In the genomic region with DNA sequence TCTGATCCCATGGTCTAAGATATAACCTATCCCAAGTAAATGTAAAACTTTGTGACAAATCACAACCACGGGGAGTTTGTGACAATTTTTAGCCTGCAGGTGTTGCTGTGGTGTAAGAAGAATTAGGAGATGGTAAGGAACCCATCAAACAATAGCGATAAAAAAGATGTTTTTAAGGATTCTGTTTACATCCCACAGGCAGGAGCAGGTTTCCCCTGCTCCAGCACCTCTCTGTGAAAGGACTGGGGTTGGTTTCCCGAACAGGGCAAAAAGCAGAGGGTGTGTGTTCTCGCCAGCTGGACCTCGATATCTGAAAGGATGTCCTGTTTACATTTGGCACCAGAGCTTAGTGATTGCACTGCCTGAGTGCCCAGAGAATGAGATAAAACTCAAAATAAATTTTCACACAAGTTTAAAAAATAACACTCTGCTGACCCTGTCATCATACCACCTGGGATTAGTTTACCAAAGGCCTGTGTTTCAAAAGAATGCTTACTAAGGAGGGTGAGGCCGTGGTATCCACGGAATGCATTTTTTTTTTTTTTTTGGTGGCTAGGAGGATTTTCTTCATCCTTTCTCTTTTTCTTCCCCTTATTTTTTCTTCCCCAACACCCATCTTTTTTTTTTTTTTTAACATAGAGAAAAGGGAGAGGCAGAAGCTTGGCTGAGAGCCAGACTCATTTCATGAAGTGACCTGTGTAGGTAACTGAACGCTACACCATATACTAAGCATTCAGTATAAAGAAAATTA, we compare ENCODE assay signal across 11 cellular contexts.
A peak's percentile ranks its signal among the peaks of the same experiment; 100 is the strongest.
DNase-seq lines count a peak whose midpoint lies in the region; ATAC-seq and TF ChIP-seq lines count a peak whose summit lies in the region.
"Had no signal": no experiment of that assay in that cellular context is flagged by ENCODE, and none has a peak within 500 bp of the region (broad histone marks: within the 10 kb centered on the region; RNA-seq: fewer than 3 reads in every experiment).

No MANE protein-coding gene starts in this region.

- no CpG with 5 or more reads among the region's 8 CpGs for WGBS in H9 (ENCODE audit: extremely low coverage, insufficient read length, low lambda C conversion rate)

- no peak overlapping the region for H2AK5ac ChIP-seq in H9 (ENCODE audit: insufficient read length, low read length)

- ATAC-seq in Right ventricle myocardium superior (ENCODE audit: poor library complexity) = peak; percentile 79
- no peak for ATAC-seq in activated naive CD4-positive, alpha-beta T cell treated with anti-CD3 and anti-CD28 coated beads, Interleukin-2, amount 50 U/mL, for 72 hours

- H2BK15ac ChIP-seq in H9 (ENCODE audit: low read depth, low read length) = no peak overlapping the region

- H3T11ph ChIP-seq in H9 (ENCODE audit: low read length) = no peak overlapping the region

- H3K36me3 ChIP-seq in SK-N-MC (ENCODE audit: insufficient read depth, low read length) = no peaks in the 10 kb centered on the region

- no peak overlapping the region for H3K14ac ChIP-seq in H9 (ENCODE audit: insufficient read depth, low read length)

- H2BK12ac ChIP-seq in H9 (ENCODE audit: insufficient read length, low read depth, low read length) = no peak overlapping the region

- no peaks in the 10 kb centered on the region for H4K20me1 ChIP-seq in H9 (ENCODE audit: control insufficient read depth, insufficient read depth, insufficient read length)

- H3K4ac ChIP-seq in H9 (ENCODE audit: low read depth, low read length) = no peak overlapping the region

- H4K8ac ChIP-seq in H9 (replicated peaks; ENCODE audit: insufficient read length, low read depth, low read length) = no peak overlapping the region

- peak overlapping the region in 1 of 2 experiments; percentile 14; a peak in 1 of 5 replicates for H3K4me3 Mint-ChIP-seq in H9
- H3K4me3 Mint-ChIP-seq: activated naive CD4-positive, alpha-beta T cell treated with anti-CD3 and anti-CD28 coated beads, Interleukin-2, amount 10 ng/mL, durations not matched to agents 7 days and 5 days; immature natural killer cell had no signal

- H3K23me2 ChIP-seq in H9 (ENCODE audit: insufficient read length, low read depth, low read length, poor library complexity, severe bottlenecking) = no peaks in the 10 kb centered on the region

- no peaks in the 10 kb centered on the region for H3K9me3 Mint-ChIP-seq in H9
- H3K9me3 Mint-ChIP-seq in activated naive CD4-positive, alpha-beta T cell treated with anti-CD3 and anti-CD28 coated beads, Interleukin-2, amount 50 U/mL, for 72 hours = peaks cover 0 to 9% of the 10 kb centered on the region in 2 donors
- H3K9me3 Mint-ChIP-seq: activated naive CD4-positive, alpha-beta T cell treated with anti-CD3 and anti-CD28 coated beads, Interleukin-2, amount 10 ng/mL, durations not matched to agents 7 days and 5 days had no signal

- no peak overlapping the region for H2BK120ac ChIP-seq in H9 (ENCODE audit: low read depth, low read length, poor library complexity, severe bottlenecking)

- H3K27ac Mint-ChIP-seq in H9 = peak overlapping the region; percentile 34 to 93 (median 87); a peak in 5 of 7 replicates
- no peak overlapping the region for H3K27ac Mint-ChIP-seq in activated naive CD4-positive, alpha-beta T cell treated with anti-CD3 and anti-CD28 coated beads, Interleukin-2, amount 50 U/mL, for 72 hours
- H3K27ac Mint-ChIP-seq: activated naive CD4-positive, alpha-beta T cell treated with anti-CD3 and anti-CD28 coated beads, Interleukin-2, amount 10 ng/mL, durations not matched to agents 7 days and 5 days; immature natural killer cell had no signal

- no peak overlapping the region for H2BK5ac ChIP-seq in H9 (ENCODE audit: insufficient read length, low read length)

- peak overlapping the region; percentile 1 for H3K27ac ChIP-seq in H9 (ENCODE audit: insufficient read length, low read depth, low read length)
- no peak overlapping the region for H3K27ac ChIP-seq in SK-N-MC

- H2AFZ ChIP-seq in H9 (ENCODE audit: low read length) = peak overlapping the region; percentile 12

- no peak overlapping the region for H3K4me2 ChIP-seq in H9 (ENCODE audit: insufficient read depth, insufficient read length, low read length)

- H3K79me1 ChIP-seq in H9 (ENCODE audit: insufficient read depth, low read depth, low read length, poor library complexity, severe bottlenecking) = no peaks in the 10 kb centered on the region

- no peak overlapping the region for H4K91ac ChIP-seq in H9 (ENCODE audit: insufficient read length, low read depth, low read length)

- H3K4me1 ChIP-seq in H9 (ENCODE audit: insufficient read depth, low read length) = peaks cover 5% of the 10 kb centered on the region; the same call in 1 of the 2 replicates

- 0 out of 2 replicates have a peak overlapping the region, but pooled peaks have one; percentile 25 for H3K4me3 ChIP-seq in SK-N-MC
- no peak overlapping the region for H3K4me3 ChIP-seq in retinal pigment epithelial cell (ENCODE audit: low read length)

- TF ChIP-seq CTCF in H9 (conservative IDR thresholded peaks at IDR 0.05) (peak; percentile 33; the same call in 1 of the 3 replicates), retinal pigment epithelial cell (conservative IDR thresholded peaks at IDR 0.05; ENCODE audit: low read depth, low read length) (no peak)

- H4K5ac ChIP-seq in H9 (ENCODE audit: insufficient read length, low read depth, low read length) = no peak overlapping the region

- H3K18ac ChIP-seq in H9 (ENCODE audit: insufficient read length, low read depth, low read length) = no peak overlapping the region

- no peaks in the 10 kb centered on the region for H3K27me3 ChIP-seq in H9 (ENCODE audit: insufficient read depth, low read length)

- H3K36me3 Mint-ChIP-seq in H9 (ENCODE audit: insufficient read depth in 1 of 3, low read depth in 3 of 3) = no peaks in the 10 kb centered on the region
- no peaks in the 10 kb centered on the region for H3K36me3 Mint-ChIP-seq in activated naive CD4-positive, alpha-beta T cell treated with anti-CD3 and anti-CD28 coated beads, Interleukin-2, amount 50 U/mL, for 72 hours
- H3K36me3 Mint-ChIP-seq: activated naive CD4-positive, alpha-beta T cell treated with anti-CD3 and anti-CD28 coated beads, Interleukin-2, amount 10 ng/mL, durations not matched to agents 7 days and 5 days; immature natural killer cell had no signal

- H3K23ac ChIP-seq in H9 (ENCODE audit: insufficient read length, low read depth, low read length) = no peak overlapping the region

- no peak overlapping the region for H2BK20ac ChIP-seq in H9 (ENCODE audit: low read depth, low read length, poor library complexity, severe bottlenecking)

- H3K4me1 Mint-ChIP-seq in H9 = peaks cover 32 to 33% of the 10 kb centered on the region in 2 experiments
- H3K4me1 Mint-ChIP-seq: activated naive CD4-positive, alpha-beta T cell treated with anti-CD3 and anti-CD28 coated beads, Interleukin-2, amount 10 ng/mL, durations not matched to agents 7 days and 5 days; immature natural killer cell had no signal

- H3K9me3 ChIP-seq in H9 (ENCODE audit: control insufficient read depth, low read depth, low read length) (no peaks in the 10 kb centered on the region), SK-N-MC (ENCODE audit: low read depth, low read length) (no peaks in the 10 kb centered on the region)

- H3K56ac ChIP-seq in H9 (ENCODE audit: insufficient read length, low read depth, low read length) = no peak overlapping the region

- DNase-seq in H9 (no peak), SK-N-MC (ENCODE audit: low read depth, low spot score) (no peak), Right ventricle myocardium superior (no peak), retinal pigment epithelial cell (ENCODE audit: low read depth) (peak; percentile 87), GOT3 (lab: John Stamatoyannopoulos, UW) (no peak), T1000 (lab: John Stamatoyannopoulos, UW) (no peak)
- no peak for DNase-seq in activated CD8-positive, alpha-beta memory T cell treated with anti-CD3 and anti-CD28 coated beads, Interleukin-2, amount 50 U/mL, for 48 hours
- DNase-seq in activated naive CD4-positive, alpha-beta T cell treated with anti-CD3 and anti-CD28 coated beads, Interleukin-2, amount 50 U/mL, for 72 hours (ENCODE audit: low spot score in 2 of 2) = no peak
- DNase-seq: activated naive CD4-positive, alpha-beta T cell treated with anti-CD3 and anti-CD28 coated beads, Interleukin-2, amount 10 ng/mL, durations not matched to agents 7 days and 5 days; immature natural killer cell; SHP77 treated with DMSO at 0.1 percent for 48 hours had no signal

- H3K9ac ChIP-seq in H9 (ENCODE audit: extremely low read depth, insufficient read length, low read length) = no peak overlapping the region
- H3K9ac ChIP-seq in SK-N-MC (ENCODE audit: insufficient read length) = no peak overlapping the region

- intact Hi-C loops in Right ventricle myocardium superior (cut with DNase I) = loop anchor here (10.0 kb wide), 1 partner anchor 153 kb away; a partner anchor contains a TSS

- H3K27me3 Mint-ChIP-seq in H9 (ENCODE audit: low read depth) = no peaks in the 10 kb centered on the region
- H3K27me3 Mint-ChIP-seq: activated naive CD4-positive, alpha-beta T cell treated with anti-CD3 and anti-CD28 coated beads, Interleukin-2, amount 10 ng/mL, durations not matched to agents 7 days and 5 days had no signal

- no peaks in the 10 kb centered on the region for H3K79me2 ChIP-seq in H9 (ENCODE audit: insufficient read depth, low read length)

Comparison
In these comparisons a context has a peak if more than half of its experiments do, and no peak if none do; other contexts are left out.
1. H3K27ac Mint-ChIP-seq: peak in H9 (3 of 3); none in activated naive CD4-positive, alpha-beta T cell treated with anti-CD3 and anti-CD28 coated beads, Interleukin-2, amount 50 U/mL, for 72 hours (0 of 2).